In genomic region chr4:177660223-177660622, GRCh38 we compare ENCODE assay signal across 5 cellular contexts.
"Had no signal": no experiment of that assay in that cellular context is flagged by ENCODE, and none has a peak within 500 bp of the region (broad histone marks: within the 10 kb centered on the region; RNA-seq: fewer than 3 reads in every experiment).

No MANE protein-coding gene starts in this region.

- ATAC-seq: HepG2, K562 had no signal

- H3K4me3 ChIP-seq: K562 had no signal

- DNase-seq: KBM-7, KG1 had no signal

- H3K27ac ChIP-seq: HL-60 had no signal
